In genomic region chr13:48532146-48532472, GRCh38 we compare ENCODE assay signal across 8 cellular contexts. TPM values are rescaled to one million over a fixed set of nuclear protein-coding genes. Genes with fewer than 3 reads are reported as not detected.
DNase-seq lines count a peak whose midpoint lies in the region; ATAC-seq and TF ChIP-seq lines count a peak whose summit lies in the region.

No MANE protein-coding gene starts in this region.

- peaks cover 42% of the 10 kb centered on the region for H3K79me2 ChIP-seq in GM23338 (replicated peaks; ENCODE audit: insufficient read depth)

- TF ChIP-seq CTCF in BJ (IDR thresholded peaks at IDR 0.05; ENCODE audit: insufficient read depth, low read depth, low read length), result no peak
- TF ChIP-seq CTCF in GM23338 (conservative IDR thresholded peaks at IDR 0.05; ENCODE audit: low read depth in 2 of 2), result no peak
- no peak for TF ChIP-seq CTCF in glutamatergic neuron (IDR thresholded peaks at IDR 0.05; ENCODE audit: partially characterized antibody, unreplicated experiment)

- H3K4me3 ChIP-seq in BJ (ENCODE audit: low read depth, low read length), result peak overlapping the region; percentile 55
- H3K4me3 ChIP-seq in GM23338, result peak overlapping the region; percentile 90

- H3K36me3 Mint-ChIP-seq in GM23338 (ENCODE audit: low read depth) (no peaks in the 10 kb centered on the region), glutamatergic neuron (ENCODE audit: unreplicated experiment) (no peaks in the 10 kb centered on the region)
- H3K36me3 Mint-ChIP-seq in activated CD4-positive, alpha-beta memory T cell treated with anti-CD3 and anti-CD28 coated beads, Interleukin-2, amount 10 ng/mL, durations not matched to agents 7 days and 5 days (ENCODE audit: low read depth), result peaks cover 37% of the 10 kb centered on the region

- CTCF ChIA-PET in BJ (lab: Yijun Ruan, JAX), result no interaction called here
- CTCF ChIA-PET in activated CD4-positive, alpha-beta memory T cell treated with anti-CD3 and anti-CD28 coated beads, Interleukin-2, amount 10 ng/mL, durations not matched to agents 7 days and 5 days (lab: Charles Lee), result interaction anchor here (0.7 to 2.7 kb wide), 11 partner anchors 10 to 229 kb away, joined by 3 to 29 read pairs (median 4); partner anchors contain the start of gene RB1

- H3K27ac ChIP-seq in GM23338 (ENCODE audit: low read depth), result peak overlapping the region; percentile 91

- H3K27me3 ChIP-seq in BJ (ENCODE audit: control insufficient read depth, insufficient read depth, low read length), result no peaks in the 10 kb centered on the region
- H3K27me3 ChIP-seq in GM23338 (ENCODE audit: insufficient read depth), result no peaks in the 10 kb centered on the region

- H3K9me3 Mint-ChIP-seq in GM23338 (peaks cover 3% of the 10 kb centered on the region; the same call in 1 of the 3 replicates), glutamatergic neuron (ENCODE audit: unreplicated experiment) (no peaks in the 10 kb centered on the region)
- peaks cover 3% of the 10 kb centered on the region for H3K9me3 Mint-ChIP-seq in activated CD4-positive, alpha-beta memory T cell treated with anti-CD3 and anti-CD28 coated beads, Interleukin-2, amount 10 ng/mL, durations not matched to agents 7 days and 5 days

- peaks cover 11% of the 10 kb centered on the region for H3K4me1 ChIP-seq in GM23338 (ENCODE audit: insufficient read depth)

- H3K36me3 ChIP-seq in BJ (ENCODE audit: control insufficient read depth, insufficient read depth, low read length), result no peaks in the 10 kb centered on the region
- no peaks in the 10 kb centered on the region for H3K36me3 ChIP-seq in GM23338 (ENCODE audit: insufficient read depth)

- H3F3A ChIP-seq in GM23338 (replicated peaks; ENCODE audit: low read depth), result 0 out of 2 replicates have a peak, but pooled peaks cover 3% of the 10 kb centered on the region

- H3K4me3 Mint-ChIP-seq in GM23338 (peak overlapping the region; percentile 95), glutamatergic neuron (ENCODE audit: unreplicated experiment) (peak overlapping the region; percentile 94)
- peak overlapping the region; percentile 93 for H3K4me3 Mint-ChIP-seq in activated CD4-positive, alpha-beta memory T cell treated with anti-CD3 and anti-CD28 coated beads, Interleukin-2, amount 10 ng/mL, durations not matched to agents 7 days and 5 days

- H3K27me3 Mint-ChIP-seq in GM23338 (ENCODE audit: insufficient read depth, low read depth, poor library complexity) (peaks cover 6% of the 10 kb centered on the region), glutamatergic neuron (ENCODE audit: unreplicated experiment) (peaks cover 5% of the 10 kb centered on the region)
- no peaks in the 10 kb centered on the region for H3K27me3 Mint-ChIP-seq in activated CD4-positive, alpha-beta memory T cell treated with anti-CD3 and anti-CD28 coated beads, Interleukin-2, amount 10 ng/mL, durations not matched to agents 7 days and 5 days

- H3K27ac Mint-ChIP-seq in GM23338 (peak overlapping the region; percentile 97), glutamatergic neuron (ENCODE audit: unreplicated experiment) (peak overlapping the region; percentile 97)
- H3K27ac Mint-ChIP-seq in activated CD4-positive, alpha-beta memory T cell treated with anti-CD3 and anti-CD28 coated beads, Interleukin-2, amount 10 ng/mL, durations not matched to agents 7 days and 5 days, result peak overlapping the region; percentile 95

- peak overlapping the region; percentile 97 for H3K4me2 ChIP-seq in GM23338

- no peaks in the 10 kb centered on the region for H4K20me1 ChIP-seq in GM23338 (replicated peaks; ENCODE audit: insufficient read depth)

- DNase-seq in BJ (ENCODE audit: low read depth) (peak; percentile 7), GM23338 (ENCODE audit: low spot score) (no peak), glutamatergic neuron (no peak), pons (ENCODE audit: low spot score) (peak; percentile 73), SW480 (ENCODE audit: low spot score) (no peak), mucosa of gallbladder (ENCODE audit: low spot score) (no peak), GDM1 (lab: John Stamatoyannopoulos, UW) (no peak)
- DNase-seq in activated CD4-positive, alpha-beta memory T cell treated with anti-CD3 and anti-CD28 coated beads, Interleukin-2, amount 10 ng/mL, durations not matched to agents 7 days and 5 days, result no peak

- POLR2A ChIA-PET in BJ (lab: Charles Lee), result interaction anchor here (0.6 kb wide), 1 partner anchor 42 kb away, joined by 3 read pairs; no protein-coding TSS in a partner anchor
- POLR2A ChIA-PET in activated CD4-positive, alpha-beta memory T cell treated with anti-CD3 and anti-CD28 coated beads, Interleukin-2, amount 10 ng/mL, durations not matched to agents 7 days and 5 days (lab: Charles Lee), result interaction anchor here (0.6 to 10.4 kb wide), 36 partner anchors 10 to 715 kb away, joined by 3 to 204 read pairs (median 5); partner anchors contain the start of genes CDADC1, FNDC3A, ITM2B and LPAR6

- ATAC-seq in GM23338, result peak; percentile 30

- H2AFZ ChIP-seq in GM23338, result peak overlapping the region; percentile 96; the same call in 1 of the 2 replicates

- H3K4me1 Mint-ChIP-seq in GM23338, result peaks cover 13% of the 10 kb centered on the region
- peaks cover 57% of the 10 kb centered on the region for H3K4me1 Mint-ChIP-seq in activated CD4-positive, alpha-beta memory T cell treated with anti-CD3 and anti-CD28 coated beads, Interleukin-2, amount 10 ng/mL, durations not matched to agents 7 days and 5 days
- H3K4me1 Mint-ChIP-seq in glutamatergic neuron (ENCODE audit: low read depth, unreplicated experiment), result peaks cover 4% of the 10 kb centered on the region

- H3K9me2 ChIP-seq in GM23338 (ENCODE audit: insufficient read depth), result 0 out of 2 replicates have a peak, but pooled peaks cover 7% of the 10 kb centered on the region

TF ChIP-seq in GM23338, 12 proteins besides CTCF, POLR2A, EP300 and RAD21 (continues in another document):
- TF ChIP-seq NANOG (IDR thresholded peaks at IDR 0.05; ENCODE audit: borderline replicate concordance), result no peak
- no peak for TF ChIP-seq ZNF114 (CRISPR knock-in tag; IDR thresholded peaks at IDR 0.05)
- TF ChIP-seq EZH2phosphoT487 (IDR thresholded peaks at IDR 0.05; ENCODE audit: unreplicated experiment), result no peak
- TF ChIP-seq ZNF331 (CRISPR knock-in tag; IDR thresholded peaks at IDR 0.05; ENCODE audit: low read depth), result no peak
- no peak for TF ChIP-seq REST (IDR thresholded peaks at IDR 0.05; ENCODE audit: unreplicated experiment)
- no peak for TF ChIP-seq POLR2AphosphoS5 (IDR thresholded peaks at IDR 0.05; ENCODE audit: low read depth)
- TF ChIP-seq EZH2 (IDR thresholded peaks at IDR 0.05; ENCODE audit: low read depth, unreplicated experiment), result no peak
- no peak for TF ChIP-seq STAT1 (IDR thresholded peaks at IDR 0.05; ENCODE audit: unreplicated experiment)

RNA-seq across cellular contexts. Expression of gene RCBTB2, which starts 0.8 kb away (rescaled TPM):
- 9.5 and 12.7 TPM in 2 replicates for polyA plus RNA-seq in BJ (2011; rRNA removed)
- polyA minus RNA-seq in BJ (2011; rRNA and poly(A)+ RNA removed), result 4.1 and 8.1 TPM in 2 replicates
- total RNA-seq in GM23338 (2014; rRNA removed; shearing (Covaris generic)), result 15.3 and 20.8 TPM in 2 replicates
- 8.1 TPM in 2 replicates for polyA plus RNA-seq in GM23338 (2016; fragmentation: Nextera tagmentation; extraction: Ambion mirVana)
- 10 to 100 TPM; 35.6 TPM for total RNA-seq in activated CD4-positive, alpha-beta memory T cell treated with anti-CD3 and anti-CD28 coated beads, Interleukin-2, amount 10 ng/mL, durations not matched to agents 7 days and 5 days
- total RNA-seq in glutamatergic neuron (ENCODE audit: unreplicated experiment), result 7.4 TPM
- total RNA-seq in mucosa of gallbladder, result 18.3 TPM

Comparison
In these comparisons a context has a peak if more than half of its experiments do, and no peak if none do; other contexts are left out.
1. DNase-seq: peak in BJ (single experiment) and pons (single experiment); none in GM23338 (single experiment), activated CD4-positive, alpha-beta memory T cell treated with anti-CD3 and anti-CD28 coated beads, Interleukin-2, amount 10 ng/mL, durations not matched to agents 7 days and 5 days (single experiment), glutamatergic neuron (single experiment), SW480 (single experiment), mucosa of gallbladder (single experiment) and GDM1 (single experiment).
2. Peak in every context shown above with its lines, with median percentiles within 50 percentile points of each other: H3K27ac Mint-ChIP-seq and H3K4me3 Mint-ChIP-seq.